In the genomic region with DNA sequence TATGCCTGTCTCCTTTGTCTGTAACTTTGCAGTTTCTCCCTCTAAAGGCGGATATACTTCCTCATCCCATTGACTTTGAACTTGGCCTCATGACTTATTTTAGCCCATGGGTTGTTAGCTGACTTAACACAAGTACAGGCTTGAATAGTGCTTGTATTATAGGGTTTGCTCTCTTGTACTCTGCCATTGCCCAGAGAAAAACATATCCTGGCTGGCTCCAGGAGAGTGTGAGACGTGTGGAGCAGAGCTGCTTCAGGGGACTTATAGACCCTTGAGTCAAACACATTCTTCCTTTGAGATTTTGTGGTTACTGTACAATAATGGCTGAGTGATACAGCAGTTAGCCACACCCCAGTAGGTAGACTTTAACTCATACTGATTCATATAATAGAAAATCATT, we compare ENCODE assay signal across 1 cellular context.
TF ChIP-seq lines count a peak whose summit lies in the region.

No MANE protein-coding gene starts in this region.

TF ChIP-seq in IMR-90, 13 proteins besides CTCF, POLR2A, EP300 and RAD21 (continued from another document):
- TF ChIP-seq ELK1 (IDR thresholded peaks at IDR 0.05; ENCODE audit: borderline replicate concordance, low read depth, low read length), result no peak
TF ChIP-seq in IMR-90: peak in this region for 0.
